In genomic region chr7:73850781-73851207, GRCh38 we compare ENCODE assay signal across 10 cellular contexts. TPM values are rescaled to one million over a fixed set of nuclear protein-coding genes. Genes with fewer than 3 reads are reported as not detected.
DNase-seq lines count a peak whose midpoint lies in the region; ATAC-seq and TF ChIP-seq lines count a peak whose summit lies in the region.
"Had no signal": no experiment of that assay in that cellular context is flagged by ENCODE, and none has a peak within 500 bp of the region (broad histone marks: within the 10 kb centered on the region; RNA-seq: fewer than 3 reads in every experiment).

No MANE protein-coding gene starts in this region.

- TF ChIP-seq RAD21 in HCT116 (IDR thresholded peaks at IDR 0.05; ENCODE audit: low read depth): no peak

- H3K9ac ChIP-seq in HCT116 (ENCODE audit: low read length): peak overlapping the region; percentile 61

- H3K27me3 ChIP-seq in HCT116 (ENCODE audit: insufficient read depth, low read length): no peaks in the 10 kb centered on the region

- no peaks in the 10 kb centered on the region for H3K9me2 ChIP-seq in HCT116 (ENCODE audit: insufficient read depth)

- no peaks in the 10 kb centered on the region for H3K9me3 ChIP-seq in HCT116 (ENCODE audit: control insufficient read depth in 1 of 2, insufficient read depth in 1 of 2, low read depth in 1 of 2, low read length in 2 of 2)

- H4K20me1 ChIP-seq in HCT116 (ENCODE audit: insufficient read depth): no peaks in the 10 kb centered on the region

- CTCF ChIA-PET in HCT116 (lab: Charles Lee): interaction anchor here (0.7 to 1.7 kb wide), 7 partner anchors 9 to 244 kb away, joined by 3 to 18 read pairs (median 5); partner anchors contain the start of genes ABHD11 and METTL27
- CTCF ChIA-PET in HEK293T (lab: Yijun Ruan, JAX): interaction anchor here (0.8 to 1.1 kb wide), 6 partner anchors 8 to 245 kb away, joined by 3 to 6 read pairs (median 4); no protein-coding TSS in a partner anchor

- no peaks in the 10 kb centered on the region for H3K36me3 ChIP-seq in HCT116 (ENCODE audit: control insufficient read depth in 1 of 2, insufficient read depth in 2 of 2, low read length in 2 of 2)

- peak overlapping the region; percentile 94 for H3K27ac ChIP-seq in HCT116 (ENCODE audit: low read depth, low read length)

- H3K4me2 ChIP-seq in HCT116 (ENCODE audit: low read length): peak overlapping the region; percentile 56
- H3K4me2 ChIP-seq: GM23338 had no signal

- RAD21 ChIA-PET in HCT116 (lab: Charles Lee; ENCODE audit: low non-redundant PET in 1 of 2, low total read pairs in 2 of 2, uncharacterized antibody in 2 of 2, unreplicated experiment in 2 of 2): interaction anchor here in 1 of 2 experiments (0.8 to 2.1 kb wide), 5 partner anchors 9 to 110 kb away, joined by 3 to 7 read pairs (median 3); partner anchors contain the start of gene METTL27

- no peak for TF ChIP-seq POLR2A in HCT116 (IDR thresholded peaks at IDR 0.05; ENCODE audit: borderline replicate concordance, extremely low read depth, insufficient read depth, insufficient read length)

- intact Hi-C loops in HCT116 (cut with micrococcal nuclease): loop anchor here (1.0 to 10.0 kb wide), 2 partner anchors 18 to 226 kb away; partner anchors contain the start of gene MLXIPL

- TSS peak; percentile 85 for BruUV-seq in HCT116 (replicated peaks; lab: Mats Ljungman, UMichigan)

- no peak overlapping the region for H2AFZ ChIP-seq in HCT116 (ENCODE audit: low read depth, low read length, poor library complexity, severe bottlenecking)
- H2AFZ ChIP-seq: GM23338 had no signal

- TF ChIP-seq CTCF in HCT116 (IDR thresholded peaks at IDR 0.05 in 2 of 3, conservative IDR thresholded peaks at IDR 0.05 in 1 of 3; ENCODE audit: borderline replicate concordance in 1 of 3, insufficient read depth in 1 of 3, low read depth in 2 of 3, low read length in 2 of 3) (no peak), fibroblast of mammary gland (conservative IDR thresholded peaks at IDR 0.05; ENCODE audit: control insufficient read depth, insufficient read depth, low read depth, low read length) (no peak)

- POLR2A ChIA-PET in HCT116 (lab: Charles Lee): interaction anchor here (0.8 to 2.7 kb wide), 10 partner anchors 9 to 238 kb away, joined by 3 to 50 read pairs (median 4); partner anchors contain the start of genes ABHD11, CLDN4 and METTL27
- POLR2A ChIA-PET in HEK293T (lab: Yijun Ruan, JAX): interaction anchor here (0.7 to 1.5 kb wide), 7 partner anchors 9 to 112 kb away, joined by 3 to 13 read pairs (median 4); partner anchors contain the start of genes ABHD11 and METTL27

- H3K4me1 ChIP-seq in HCT116 (ENCODE audit: control insufficient read depth in 1 of 2, insufficient read depth in 2 of 2, low read length in 2 of 2): peaks cover 43 to 68% of the 10 kb centered on the region in 2 experiments

- H3K79me2 ChIP-seq in HCT116 (ENCODE audit: insufficient read depth, low read length): no peaks in the 10 kb centered on the region

- peak; percentile 81 for DNase-seq in HCT116 (ENCODE audit: low read depth, low spot score)
- DNase-seq in RPMI8226: peak; percentile 60
- peak; percentile 100 for DNase-seq in fibroblast of mammary gland (ENCODE audit: low read depth)
- DNase-seq in skeletal muscle cell (ENCODE audit: low read depth): peak; percentile 97
- DNase-seq in HEK293T (ENCODE audit: extremely low spot score): no peak
- no peak for DNase-seq in NCI-H1694 (lab: John Stamatoyannopoulos, UW)

- peak overlapping the region in 1 of 2 experiments; percentile 1; a peak in 1 of 4 replicates for H3K4me3 ChIP-seq in HCT116 (replicated peaks in 1 of 2; ENCODE audit: low read depth in 1 of 2, low read length in 2 of 2)
- no peak overlapping the region for H3K4me3 ChIP-seq in fibroblast of mammary gland (ENCODE audit: control insufficient read depth, low read depth, low read length)
- H3K4me3 ChIP-seq in skeletal muscle cell (ENCODE audit: low read depth, low read length): no peak overlapping the region
- H3K4me3 ChIP-seq: GM23338 had no signal

- ATAC-seq in HCT116 (peak; percentile 60), HG02763 (IDR thresholded peaks at IDR 0.05; ENCODE audit: unreplicated experiment) (no peak), GM21360 (IDR thresholded peaks at IDR 0.05; ENCODE audit: unreplicated experiment) (no peak)
- ATAC-seq: GM23338 had no signal

TF ChIP-seq in HCT116, 20 proteins besides CTCF, POLR2A, EP300 and RAD21:
- TF ChIP-seq TCF7L2 (IDR thresholded peaks at IDR 0.05; ENCODE audit: borderline replicate concordance, extremely low read depth, insufficient read depth, insufficient read length) (no peak), POLR2AphosphoS5 (IDR thresholded peaks at IDR 0.05; ENCODE audit: low read depth, low read length) (peak; percentile 39; the same call in 1 of the 2 replicates), EZH2 (IDR thresholded peaks at IDR 0.05) (no peak), SRF (IDR thresholded peaks at IDR 0.05; ENCODE audit: low read depth) (no peak)

TF ChIP-seq in HEK293T, 16 proteins besides CTCF, POLR2A, EP300 and RAD21:
- TF ChIP-seq BHLHE40 (IDR thresholded peaks at IDR 0.05; ENCODE audit: borderline replicate concordance) (no peak), CTBP1 (IDR thresholded peaks at IDR 0.05; ENCODE audit: borderline replicate concordance) (no peak), PKNOX1 (IDR thresholded peaks at IDR 0.05) (no peak), TARDBP (IDR thresholded peaks at IDR 0.05) (no peak), SUZ12 (IDR thresholded peaks at IDR 0.05) (no peak), NFRKB (IDR thresholded peaks at IDR 0.05) (no peak), L3MBTL2 (conservative IDR thresholded peaks at IDR 0.05) (no peak), LEF1 (IDR thresholded peaks at IDR 0.05; ENCODE audit: borderline replicate concordance) (no peak)

RNA-seq across cellular contexts. Expression of gene METTL27, which starts 8.5 kb away (rescaled TPM):
- total RNA-seq in HCT116 (2021; ENCODE audit: unreplicated experiment): 30.4 TPM
- polyA plus RNA-seq in HCT116 (2012): 36.9 and 40.2 TPM in 2 replicates

RNA-seq across cellular contexts. Expression of gene TMEM270, which starts 10.2 kb away (rescaled TPM):
- 1.1 TPM for total RNA-seq in HCT116 (2021; ENCODE audit: unreplicated experiment)
- polyA plus RNA-seq in HCT116 (2012): 0.81 and 0.85 TPM in 2 replicates
- total RNA-seq: activated CD8-positive, alpha-beta memory T cell treated with anti-CD3 and anti-CD28 coated beads for 36 hours; GM23338 had no signal
- polyA plus RNA-seq: GM23338 had no signal

RNA-seq across cellular contexts. Expression of gene CLDN4, which starts 20.0 kb away (rescaled TPM):
- 234 TPM for total RNA-seq in HCT116 (2021; ENCODE audit: unreplicated experiment)
- 401 and 646 TPM in 2 replicates for polyA plus RNA-seq in HCT116 (2012)
- total RNA-seq: activated CD8-positive, alpha-beta memory T cell treated with anti-CD3 and anti-CD28 coated beads for 36 hours had no signal

Comparison
In these comparisons a context has a peak if more than half of its experiments do, and no peak if none do; other contexts are left out.
1. DNase-seq: peak in HCT116 (single experiment), RPMI8226 (single experiment), fibroblast of mammary gland (single experiment) and skeletal muscle cell (single experiment); none in HEK293T (single experiment) and NCI-H1694 (single experiment).